ENCODE assay signal across 19 cellular contexts in the genomic region with DNA sequence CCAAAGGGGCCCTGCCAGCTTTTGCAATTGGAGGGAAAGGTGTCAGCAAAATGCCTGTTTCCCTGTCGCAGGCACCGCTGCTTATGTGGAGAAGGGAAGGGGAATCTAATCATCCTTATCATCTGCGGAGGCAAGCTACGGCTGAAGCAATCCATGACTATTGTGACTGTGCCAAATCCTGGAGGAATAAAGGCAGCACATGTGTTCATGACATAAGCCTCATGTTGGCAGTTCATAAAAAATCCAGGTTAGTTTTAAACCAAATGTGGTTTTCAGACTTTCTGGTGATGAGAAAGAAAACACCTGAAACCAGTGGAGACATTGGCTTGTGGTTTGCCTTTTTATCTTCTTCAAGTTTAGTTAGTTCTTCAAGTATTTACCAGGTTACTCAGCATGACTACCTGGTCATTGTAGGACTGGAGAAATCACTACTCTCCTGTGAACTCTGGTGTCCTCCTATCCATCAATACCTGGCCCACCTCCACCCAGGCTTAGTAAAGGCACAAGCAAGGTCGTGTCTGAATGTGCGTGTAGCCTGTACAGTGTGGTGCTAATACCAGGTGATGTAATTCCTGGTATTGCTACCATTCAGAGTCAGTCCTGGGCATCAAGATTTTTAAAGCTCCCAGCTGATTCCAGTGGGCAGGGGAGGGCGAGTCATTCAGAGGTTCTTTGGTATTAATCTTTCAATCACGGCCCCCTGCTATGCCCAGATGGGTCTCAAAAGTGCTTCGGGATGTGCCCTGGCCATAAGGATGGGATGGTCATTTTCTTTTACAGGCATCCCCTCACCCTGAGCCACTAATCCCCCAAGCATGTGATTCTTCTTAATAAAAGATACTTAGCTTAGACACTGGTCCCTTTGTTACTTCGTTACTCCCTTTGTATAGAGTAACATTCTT.
"Had no signal": no experiment of that assay in that cellular context is flagged by ENCODE, and none has a peak within 500 bp of the region (broad histone marks: within the 10 kb centered on the region; RNA-seq: fewer than 3 reads in every experiment).

No MANE protein-coding gene starts in this region.

- H3K36me3 ChIP-seq: thoracic aorta, upper lobe of right lung, WERI-Rb-1 had no signal

- FAIRE-seq: frontal cortex, keratinocyte had no signal

- H3K27ac ChIP-seq: skin epidermis, thoracic aorta, upper lobe of right lung, WERI-Rb-1 had no signal

- H3K9me3 Mint-ChIP-seq: activated naive CD4-positive, alpha-beta T cell treated with anti-CD3 and anti-CD28 coated beads, Interleukin-2, amount 50 U/mL, for 72 hours; mesothelial cell of epicardium; nephron had no signal

- H3K27me3 ChIP-seq: upper lobe of right lung had no signal

- H3K4me3 ChIP-seq: lung, skin epidermis, thoracic aorta, upper lobe of right lung had no signal

- H3K4me3 Mint-ChIP-seq: mesothelial cell of epicardium, nephron had no signal

- ATAC-seq: right cardiac atrium, upper lobe of right lung had no signal

- H3K9me3 ChIP-seq: thoracic aorta, upper lobe of right lung had no signal

- H3K4me1 Mint-ChIP-seq: mesothelial cell of epicardium, nephron had no signal

- DNase-seq: activated CD4-positive, alpha-beta T cell treated with anti-CD3 and anti-CD28 coated beads for 1 hour; activated CD4-positive, alpha-beta T cell treated with anti-CD3 and anti-CD28 coated beads, Interleukin-2, amount 50 U/mL, for 48 hours; activated gamma-delta T cell; amygdala; caudate nucleus; nucleus accumbens; right cardiac atrium; SW 1271; upper lobe of right lung; WERI-Rb-1 had no signal

- H3K4me1 ChIP-seq: upper lobe of right lung had no signal

- H3K27ac Mint-ChIP-seq: mesothelial cell of epicardium, nephron, progenitor cell of endocrine pancreas had no signal

- H3K36me3 Mint-ChIP-seq: activated naive CD4-positive, alpha-beta T cell treated with anti-CD3 and anti-CD28 coated beads, Interleukin-2, amount 50 U/mL, for 72 hours; mesothelial cell of epicardium had no signal
